13 cellular contexts compared by ENCODE assay signal in the genomic region with DNA sequence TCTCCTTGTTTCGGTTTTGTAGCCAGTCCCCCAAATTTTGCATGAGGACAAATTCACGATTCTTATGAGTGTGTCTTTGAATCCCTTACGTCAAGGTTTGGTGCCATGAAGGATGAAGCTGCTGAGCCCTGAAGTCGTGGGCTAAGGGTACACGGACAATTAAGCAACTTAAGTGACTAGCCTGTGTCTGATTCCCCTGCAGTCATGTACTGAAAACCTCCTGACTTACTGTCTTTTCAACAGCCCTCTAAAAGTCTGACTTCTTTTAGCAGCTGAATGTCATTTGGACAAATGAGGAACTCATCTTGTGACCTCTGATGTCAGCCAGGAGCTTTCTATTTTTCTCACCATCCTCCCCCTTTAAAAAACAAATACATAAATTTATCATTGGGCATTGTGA. TPM values are rescaled to one million over a fixed set of nuclear protein-coding genes. Genes with fewer than 3 reads are reported as not detected.
DNase-seq lines count a peak whose midpoint lies in the region; ATAC-seq and TF ChIP-seq lines count a peak whose summit lies in the region.
"Had no signal": no experiment of that assay in that cellular context is flagged by ENCODE, and none has a peak within 500 bp of the region (broad histone marks: within the 10 kb centered on the region; RNA-seq: fewer than 3 reads in every experiment).

No MANE protein-coding gene starts in this region.

- peak overlapping the region in 3 of 4 donors; percentile 74 to 93 (median 92) for H3K27ac ChIP-seq in tibial nerve

- 60 to 67% methylated on average over 5 of the region's 5 CpGs for WGBS in tibial nerve, 2 donors

- peaks cover 8% of the 10 kb centered on the region for H3K36me3 Mint-ChIP-seq in activated naive CD4-positive, alpha-beta T cell treated with anti-CD3 and anti-CD28 coated beads, Interleukin-2, amount 10 ng/mL, durations not matched to agents 7 days and 5 days
- H3K36me3 Mint-ChIP-seq in activated T-helper 17 cell treated with anti-CD3 and anti-CD28 coated beads, Interleukin-2, amount 50 U/mL, for 72 hours (ENCODE audit: low read depth): no peaks in the 10 kb centered on the region

- CTCF ChIA-PET in activated naive CD4-positive, alpha-beta T cell treated with anti-CD3 and anti-CD28 coated beads, Interleukin-2, amount 10 ng/mL, durations not matched to agents 7 days and 5 days (lab: Charles Lee): interaction anchor here (1.1 to 2.2 kb wide), 3 partner anchors 13 to 266 kb away, joined by 3 to 8 read pairs (median 8); no protein-coding TSS in a partner anchor

- no peak overlapping the region for H3K4me3 Mint-ChIP-seq in activated naive CD4-positive, alpha-beta T cell treated with anti-CD3 and anti-CD28 coated beads, Interleukin-2, amount 10 ng/mL, durations not matched to agents 7 days and 5 days
- H3K4me3 Mint-ChIP-seq in activated T-helper 17 cell treated with anti-CD3 and anti-CD28 coated beads, Interleukin-2, amount 50 U/mL, for 72 hours: peak overlapping the region; percentile 63

- peak overlapping the region; percentile 83 for H3K27ac Mint-ChIP-seq in activated naive CD4-positive, alpha-beta T cell treated with anti-CD3 and anti-CD28 coated beads, Interleukin-2, amount 10 ng/mL, durations not matched to agents 7 days and 5 days
- H3K27ac Mint-ChIP-seq in activated T-helper 17 cell treated with anti-CD3 and anti-CD28 coated beads, Interleukin-2, amount 50 U/mL, for 72 hours: peak overlapping the region; percentile 76

- H3K27me3 ChIP-seq in tibial nerve: no peaks in the 10 kb centered on the region
- H3K27me3 ChIP-seq: upper lobe of left lung had no signal

- TF ChIP-seq POLR2A in tibial nerve (IDR thresholded peaks at IDR 0.05): no peak

- no peak overlapping the region for H3K4me3 ChIP-seq in tibial nerve
- H3K4me3 ChIP-seq: upper lobe of left lung had no signal

- DNase-seq in activated naive CD4-positive, alpha-beta T cell treated with anti-CD3 and anti-CD28 coated beads, Interleukin-2, amount 10 ng/mL, durations not matched to agents 7 days and 5 days: no peak
- DNase-seq in activated naive CD4-positive, alpha-beta T cell treated with Interleukin-2 at 50 U/mL for 16 hours: no peak
- peak; percentile 43 for DNase-seq in midbrain (lab: John Stamatoyannopoulos, UW)
- DNase-seq in tibial nerve (ENCODE audit: low spot score in 2 of 2): peak in 1 of 2 donors; percentile 10
- DNase-seq in NCI-H1436 (lab: John Stamatoyannopoulos, UW): no peak
- no peak for DNase-seq in NCI-H1105 treated with DMSO at 0.1 percent for 48 hours (lab: John Stamatoyannopoulos, UW)
- DNase-seq: GF-D8, NCI-H2171 treated with DMSO at 0.1 percent for 48 hours had no signal

- H3K4me1 ChIP-seq in tibial nerve: peaks cover 5 to 73% (median 37%) of the 10 kb centered on the region in 4 donors

- peaks cover 60% of the 10 kb centered on the region for H3K4me1 Mint-ChIP-seq in activated naive CD4-positive, alpha-beta T cell treated with anti-CD3 and anti-CD28 coated beads, Interleukin-2, amount 10 ng/mL, durations not matched to agents 7 days and 5 days
- peaks cover 29% of the 10 kb centered on the region for H3K4me1 Mint-ChIP-seq in activated T-helper 17 cell treated with anti-CD3 and anti-CD28 coated beads, Interleukin-2, amount 50 U/mL, for 72 hours

- H3K36me3 ChIP-seq in tibial nerve: no peaks in the 10 kb centered on the region

- peak; percentile 47 to 51 for TF ChIP-seq EP300 in tibial nerve (IDR thresholded peaks at IDR 0.05)

- ATAC-seq in activated T-helper 17 cell treated with anti-CD3 and anti-CD28 coated beads, Interleukin-2, amount 50 U/mL, for 72 hours (replicated peaks): no peak
- no peak for ATAC-seq in HG03565 (IDR thresholded peaks at IDR 0.05; ENCODE audit: unreplicated experiment)

- no peaks in the 10 kb centered on the region for H3K9me3 ChIP-seq in tibial nerve
- H3K9me3 ChIP-seq: upper lobe of left lung had no signal

- no peaks in the 10 kb centered on the region for H3K9me3 Mint-ChIP-seq in activated naive CD4-positive, alpha-beta T cell treated with anti-CD3 and anti-CD28 coated beads, Interleukin-2, amount 10 ng/mL, durations not matched to agents 7 days and 5 days
- H3K9me3 Mint-ChIP-seq in activated T-helper 17 cell treated with anti-CD3 and anti-CD28 coated beads, Interleukin-2, amount 50 U/mL, for 72 hours: no peaks in the 10 kb centered on the region

- H3K27me3 Mint-ChIP-seq in activated naive CD4-positive, alpha-beta T cell treated with anti-CD3 and anti-CD28 coated beads, Interleukin-2, amount 10 ng/mL, durations not matched to agents 7 days and 5 days: no peaks in the 10 kb centered on the region
- no peaks in the 10 kb centered on the region for H3K27me3 Mint-ChIP-seq in activated T-helper 17 cell treated with anti-CD3 and anti-CD28 coated beads, Interleukin-2, amount 50 U/mL, for 72 hours

- TF ChIP-seq CTCF in tibial nerve (IDR thresholded peaks at IDR 0.05): no peak

RNA-seq across cellular contexts. Expression of a gene that starts 27.1 kb away (rescaled TPM):
- under 1 TPM in 1 of 2 donors, not detected in 1; 0.37 TPM for total RNA-seq in activated T-helper 17 cell treated with anti-CD3 and anti-CD28 coated beads, Interleukin-2, amount 50 U/mL, for 72 hours
- total RNA-seq in tibial nerve: not detected
- total RNA-seq: glomerular endothelial cell, HT-29, upper lobe of left lung had no signal

RNA-seq across cellular contexts. Expression of a gene that starts 50.5 kb away (rescaled TPM):
- 10 to 100 TPM; 11.3 to 13.3 TPM for total RNA-seq in activated T-helper 17 cell treated with anti-CD3 and anti-CD28 coated beads, Interleukin-2, amount 50 U/mL, for 72 hours
- total RNA-seq in tibial nerve: 10 to 100 TPM; 13.5 to 25.5 (median 18.8) TPM
